35 cellular contexts compared by ENCODE assay signal in genomic region chr12:49805409-49805808, GRCh38.
"Had no signal": no experiment of that assay in that cellular context is flagged by ENCODE, and none has a peak within 500 bp of the region (broad histone marks: within the 10 kb centered on the region; RNA-seq: fewer than 3 reads in every experiment).

No MANE protein-coding gene starts in this region.

- H3K36me3 ChIP-seq: breast epithelium had no signal

- H3K27me3 Mint-ChIP-seq: activated B cell treated with CpG ODN at 0.5 μM for 24 hours; activated CD4-positive, alpha-beta memory T cell treated with anti-CD3 and anti-CD28 coated beads for 36 hours; activated CD4-positive, alpha-beta T cell treated with anti-CD3 and anti-CD28 coated beads, Interleukin-2, amount 10 ng/mL, durations not matched to agents 24 days and 14 days; activated CD8-positive, alpha-beta T cell treated with anti-CD3 and anti-CD28 coated beads for 36 hours; activated naive CD8-positive, alpha-beta T cell treated with anti-CD3 and anti-CD28 coated beads for 36 hours; activated T-helper 17 cell treated with anti-CD3 and anti-CD28 coated beads, Interleukin-2, amount 50 U/mL, for 72 hours had no signal

- H3K4me1 ChIP-seq: body of pancreas had no signal

- H3K36me3 Mint-ChIP-seq: activated CD4-positive, alpha-beta memory T cell treated with anti-CD3 and anti-CD28 coated beads for 36 hours; activated naive CD4-positive, alpha-beta T cell treated with anti-CD3 and anti-CD28 coated beads, Interleukin-2, amount 50 U/mL, for 72 hours; activated naive CD8-positive, alpha-beta T cell treated with anti-CD3 and anti-CD28 coated beads for 36 hours had no signal

- H3K9me3 ChIP-seq: adrenal gland, body of pancreas, breast epithelium had no signal

- DNase-seq: activated B cell treated with CpG ODN at 0.5 μM for 24 hours; activated CD4-positive, alpha-beta memory T cell treated with anti-CD3 and anti-CD28 coated beads for 36 hours; activated CD4-positive, alpha-beta T cell treated with anti-CD3 and anti-CD28 coated beads for 4 hours; activated CD4-positive, alpha-beta T cell treated with anti-CD3 and anti-CD28 coated beads, Interleukin-2, amount 10 ng/mL, durations not matched to agents 24 days and 14 days; activated CD4-positive, alpha-beta T cell treated with anti-CD3 and anti-CD28 coated beads, Interleukin-2, amount 50 U/mL, for 1 hour; activated CD4-positive, alpha-beta T cell treated with anti-CD3 and anti-CD28 coated beads, Interleukin-2, amount 50 U/mL, for 4 hours; activated CD4-positive, CD25-positive, alpha-beta regulatory T cell treated with anti-CD3 and anti-CD28 coated beads, Interleukin-2, amount 50 U/mL, for 72 hours; activated CD8-positive, alpha-beta memory T cell treated with anti-CD3 and anti-CD28 coated beads, Interleukin-2, amount 50 U/mL, for 4 hours; activated CD8-positive, alpha-beta T cell treated with anti-CD3 and anti-CD28 coated beads for 36 hours; activated effector memory CD4-positive, alpha-beta T cell treated with anti-CD3 and anti-CD28 coated beads, Interleukin-2, amount 50 U/mL, for 16 hours; activated gamma-delta T cell treated with Interleukin-2 at 50 U/mL for 16 hours; activated naive CD4-positive, alpha-beta T cell; activated naive CD4-positive, alpha-beta T cell treated with anti-CD3 and anti-CD28 coated beads for 36 hours; activated naive CD4-positive, alpha-beta T cell treated with anti-CD3 and anti-CD28 coated beads, Interleukin-2, amount 50 U/mL, for 16 hours; activated naive CD8-positive, alpha-beta T cell treated with anti-CD3 and anti-CD28 coated beads for 36 hours; activated T-cell treated with anti-CD3 and anti-CD28 coated beads for 4 hours; activated T-cell treated with anti-CD3 and anti-CD28 coated beads, Interleukin-2, amount 50 U/mL, for 1 hour; activated T-cell treated with anti-CD3 and anti-CD28 coated beads, Interleukin-2, amount 50 U/mL, for 4 hours; activated T-cell treated with anti-CD3 and anti-CD28 coated beads, Interleukin-2, amount 50 U/mL, for 72 hours; adrenal gland; amniotic stem cell; body of pancreas; brain microvascular endothelial cell; central memory CD4-positive, alpha-beta T cell; SW 1271; T-helper 1 cell; T-helper 2 cell; T-helper 9 cell had no signal

- ATAC-seq: activated CD8-positive, alpha-beta T cell treated with anti-CD3 and anti-CD28 coated beads for 36 hours; activated naive CD4-positive, alpha-beta T cell treated with anti-CD3 and anti-CD28 coated beads, Interleukin-2, amount 50 U/mL, for 72 hours; activated T-cell treated with anti-CD3 and anti-CD28 coated beads, Interleukin-2, amount 50 U/mL, for 4 hours; activated T-cell treated with anti-CD3 and anti-CD28 coated beads, Interleukin-2, amount 50 U/mL, for 72 hours; activated T-helper 17 cell treated with anti-CD3 and anti-CD28 coated beads, Interleukin-2, amount 50 U/mL, for 72 hours; body of pancreas had no signal

- H3K27me3 ChIP-seq: adrenal gland, body of pancreas, brain microvascular endothelial cell, breast epithelium had no signal

- H3K9me3 Mint-ChIP-seq: activated B cell treated with CpG ODN at 0.5 μM for 24 hours; activated CD4-positive, alpha-beta memory T cell treated with anti-CD3 and anti-CD28 coated beads for 36 hours; activated CD4-positive, alpha-beta T cell treated with anti-CD3 and anti-CD28 coated beads, Interleukin-2, amount 10 ng/mL, durations not matched to agents 24 days and 14 days; activated CD8-positive, alpha-beta T cell treated with anti-CD3 and anti-CD28 coated beads for 36 hours; activated naive CD4-positive, alpha-beta T cell treated with anti-CD3 and anti-CD28 coated beads for 36 hours; activated naive CD4-positive, alpha-beta T cell treated with anti-CD3 and anti-CD28 coated beads, Interleukin-2, amount 50 U/mL, for 72 hours; activated naive CD8-positive, alpha-beta T cell treated with anti-CD3 and anti-CD28 coated beads for 36 hours; activated T-cell treated with anti-CD3 and anti-CD28 coated beads, Interleukin-2, amount 50 U/mL, for 4 hours; activated T-cell treated with anti-CD3 and anti-CD28 coated beads, Interleukin-2, amount 50 U/mL, for 72 hours; activated T-helper 1 cell treated with anti-CD3 and anti-CD28 coated beads, Interleukin-12 subunit alpha, Interleukin-12 subunit beta, Interleukin-2, Interleukin-4 antibody, amounts not matched to agents 30 ng/mL and 10 ng/mL and 1 ng/mL, durations not matched to agents 14 hours and 24 hours and 36 hours; activated T-helper 17 cell treated with anti-CD3 and anti-CD28 coated beads, Interleukin-2, amount 50 U/mL, for 72 hours; T-helper 1 cell treated with Interleukin-12 subunit alpha and Interleukin-12 subunit beta and Interleukin-4 antibody, amounts not matched to agents 30 μg/mL and 1 μg/mL, for 36 hours; T-helper 2 cell treated with Interferon-gamma antibody and Interleukin-4, amounts not matched to agents 5 μg/mL and 100 μg/mL, for 36 hours had no signal

- H3K4me1 Mint-ChIP-seq: activated B cell treated with CpG ODN at 0.5 μM for 24 hours; activated CD4-positive, alpha-beta T cell treated with anti-CD3 and anti-CD28 coated beads, Interleukin-2, amount 10 ng/mL, durations not matched to agents 24 days and 14 days; activated naive CD8-positive, alpha-beta T cell treated with anti-CD3 and anti-CD28 coated beads for 36 hours; activated T-helper 17 cell treated with anti-CD3 and anti-CD28 coated beads, Interleukin-2, amount 50 U/mL, for 72 hours had no signal

- H3K4me3 ChIP-seq: adrenal gland, body of pancreas, breast epithelium had no signal

- H3K27ac Mint-ChIP-seq: activated B cell treated with CpG ODN at 0.5 μM for 24 hours; activated CD4-positive, alpha-beta memory T cell treated with anti-CD3 and anti-CD28 coated beads for 36 hours; activated CD4-positive, alpha-beta T cell treated with anti-CD3 and anti-CD28 coated beads, Interleukin-2, amount 10 ng/mL, durations not matched to agents 24 days and 14 days; activated CD8-positive, alpha-beta T cell treated with anti-CD3 and anti-CD28 coated beads for 36 hours; activated naive CD4-positive, alpha-beta T cell treated with anti-CD3 and anti-CD28 coated beads for 36 hours; activated naive CD4-positive, alpha-beta T cell treated with anti-CD3 and anti-CD28 coated beads, Interleukin-2, amount 50 U/mL, for 72 hours; activated naive CD8-positive, alpha-beta T cell treated with anti-CD3 and anti-CD28 coated beads for 36 hours; activated T-cell treated with anti-CD3 and anti-CD28 coated beads, Interleukin-2, amount 50 U/mL, for 72 hours; activated T-helper 1 cell treated with anti-CD3 and anti-CD28 coated beads, Interleukin-12 subunit alpha, Interleukin-12 subunit beta, Interleukin-2, Interleukin-4 antibody, amounts not matched to agents 30 ng/mL and 10 ng/mL and 1 ng/mL, durations not matched to agents 14 hours and 24 hours and 36 hours; activated T-helper 17 cell treated with anti-CD3 and anti-CD28 coated beads, Interleukin-2, amount 50 U/mL, for 72 hours; T-helper 1 cell treated with Interleukin-12 subunit alpha and Interleukin-12 subunit beta and Interleukin-4 antibody, amounts not matched to agents 30 μg/mL and 1 μg/mL, for 36 hours; T-helper 2 cell treated with Interferon-gamma antibody and Interleukin-4, amounts not matched to agents 5 μg/mL and 100 μg/mL, for 36 hours had no signal

- H3K27ac ChIP-seq: adrenal gland, body of pancreas, brain microvascular endothelial cell, breast epithelium, VCaP had no signal

- H3K4me3 Mint-ChIP-seq: activated B cell treated with CpG ODN at 0.5 μM for 24 hours; activated CD4-positive, alpha-beta memory T cell treated with anti-CD3 and anti-CD28 coated beads for 36 hours; activated CD4-positive, alpha-beta T cell treated with anti-CD3 and anti-CD28 coated beads, Interleukin-2, amount 10 ng/mL, durations not matched to agents 24 days and 14 days; activated CD8-positive, alpha-beta T cell treated with anti-CD3 and anti-CD28 coated beads for 36 hours; activated naive CD4-positive, alpha-beta T cell treated with anti-CD3 and anti-CD28 coated beads for 36 hours; activated naive CD8-positive, alpha-beta T cell treated with anti-CD3 and anti-CD28 coated beads for 36 hours; activated T-cell treated with anti-CD3 and anti-CD28 coated beads, Interleukin-2, amount 50 U/mL, for 4 hours; activated T-cell treated with anti-CD3 and anti-CD28 coated beads, Interleukin-2, amount 50 U/mL, for 72 hours; activated T-helper 1 cell treated with anti-CD3 and anti-CD28 coated beads, Interleukin-12 subunit alpha, Interleukin-12 subunit beta, Interleukin-2, Interleukin-4 antibody, amounts not matched to agents 30 ng/mL and 10 ng/mL and 1 ng/mL, durations not matched to agents 14 hours and 24 hours and 36 hours; activated T-helper 17 cell treated with anti-CD3 and anti-CD28 coated beads, Interleukin-2, amount 50 U/mL, for 72 hours; T-helper 1 cell treated with Interleukin-12 subunit alpha and Interleukin-12 subunit beta and Interleukin-4 antibody, amounts not matched to agents 30 μg/mL and 1 μg/mL, for 36 hours; T-helper 2 cell treated with Interferon-gamma antibody and Interleukin-4, amounts not matched to agents 5 μg/mL and 100 μg/mL, for 36 hours had no signal
